ENCODE assay signal across 1 cellular context in genomic region chr18:47898696-47899095, GRCh38.
TF ChIP-seq lines count a peak whose summit lies in the region.

No MANE protein-coding gene starts in this region.

TF ChIP-seq in HepG2, 621 proteins besides CTCF, POLR2A, EP300 and RAD21 (continued from another document):
- TF ChIP-seq THAP9 (CRISPR knock-in tag; IDR thresholded peaks at IDR 0.05; ENCODE audit: borderline replicate concordance): no peak
- no peak for TF ChIP-seq BRCA1 (CRISPR knock-in tag; IDR thresholded peaks at IDR 0.05)
- TF ChIP-seq ZNF883 (CRISPR knock-in tag; IDR thresholded peaks at IDR 0.05; ENCODE audit: not compliant biosample characterization): no peak
- TF ChIP-seq MED1 (CRISPR knock-in tag; IDR thresholded peaks at IDR 0.05): no peak
- TF ChIP-seq ZNF580 (CRISPR knock-in tag; IDR thresholded peaks at IDR 0.05; ENCODE audit: borderline replicate concordance, low read depth): no peak
- TF ChIP-seq MXD4 (CRISPR knock-in tag; IDR thresholded peaks at IDR 0.05): no peak
- no peak for TF ChIP-seq ZBTB1 (CRISPR knock-in tag; IDR thresholded peaks at IDR 0.05; ENCODE audit: borderline replicate concordance)
- TF ChIP-seq ZNF563 (CRISPR knock-in tag; IDR thresholded peaks at IDR 0.05): no peak
- no peak for TF ChIP-seq ZNF646 (CRISPR knock-in tag; IDR thresholded peaks at IDR 0.05)
- TF ChIP-seq SOX6 (IDR thresholded peaks at IDR 0.05): no peak
- TF ChIP-seq SOX6 (CRISPR knock-in tag; IDR thresholded peaks at IDR 0.05): peak; percentile 58; the same call in 1 of the 2 replicates
- peak; percentile 65; the same call in 1 of the 2 replicates for TF ChIP-seq ZNF362 (CRISPR knock-in tag; IDR thresholded peaks at IDR 0.05; ENCODE audit: borderline replicate concordance)
- TF ChIP-seq TEAD3 (CRISPR knock-in tag; optimal IDR thresholded peaks at IDR 0.05; ENCODE audit: borderline replicate concordance): no peak
- TF ChIP-seq PHB2 (IDR thresholded peaks at IDR 0.05; ENCODE audit: partially characterized antibody): no peak
- TF ChIP-seq U2AF2 (IDR thresholded peaks at IDR 0.05; ENCODE audit: low read depth, low read length): no peak
